8 cellular contexts compared by ENCODE assay signal in genomic region chr9:109117856-109118801, GRCh38. TPM values are rescaled to one million over a fixed set of nuclear protein-coding genes. Genes with fewer than 3 reads are reported as not detected.
A peak's percentile ranks its signal among the peaks of the same experiment; 100 is the strongest.
DNase-seq lines count a peak whose midpoint lies in the region; ATAC-seq and TF ChIP-seq lines count a peak whose summit lies in the region.

No MANE protein-coding gene starts in this region.

- peak; percentile 61 to 65 for ATAC-seq in activated CD4-positive, CD25-positive, alpha-beta regulatory T cell treated with anti-CD3 and anti-CD28 coated beads, Interleukin-2, amount 50 U/mL, for 24 hours

- H3K27me3 ChIP-seq in mononuclear cell (ENCODE audit: insufficient read depth, low read length), result no peaks in the 10 kb centered on the region
- H3K27me3 ChIP-seq in thymus (ENCODE audit: control insufficient read depth, insufficient read depth), result no peaks in the 10 kb centered on the region

- WGBS in thymus, result 64% methylated on average over 14 of the region's 14 CpGs

- DNase-seq in LoVo (ENCODE audit: low spot score), result peak; percentile 64
- peak; percentile 41 for DNase-seq in effector CD4-positive, alpha-beta T cell
- no peak for DNase-seq in NCI-H2107 (lab: John Stamatoyannopoulos, UW)
- no peak for DNase-seq in GM19238 (ENCODE audit: insufficient read length, low spot score)

- no peak for TF ChIP-seq CTCF in C4-2B (conservative IDR thresholded peaks at IDR 0.05)

- H3K4me1 ChIP-seq in mononuclear cell (ENCODE audit: insufficient read depth, low read length) (peaks cover 56% of the 10 kb centered on the region), thymus (ENCODE audit: control insufficient read depth, insufficient read depth, low read length) (peaks cover 11% of the 10 kb centered on the region)

- no peaks in the 10 kb centered on the region for H3K9me3 ChIP-seq in mononuclear cell (ENCODE audit: low read depth, low read length)
- no peaks in the 10 kb centered on the region for H3K9me3 ChIP-seq in thymus (ENCODE audit: control insufficient read depth)

- no peaks in the 10 kb centered on the region for H3K36me3 ChIP-seq in thymus (ENCODE audit: control insufficient read depth, insufficient read depth)

- H3K4me3 ChIP-seq in mononuclear cell (ENCODE audit: low read length) (peak overlapping the region; percentile 92), thymus (ENCODE audit: low read length) (peak overlapping the region; percentile 86)

- H3K27ac ChIP-seq in C4-2B (peak overlapping the region; percentile 92), thymus (ENCODE audit: low read depth) (no peak overlapping the region)

RNA-seq across cellular contexts. Expression of gene TMEM245, which starts 1.6 kb away (rescaled TPM):
- total RNA-seq in mononuclear cell, result 37.6 TPM
- polyA plus RNA-seq in thymus, result 9.3 TPM

RNA-seq across cellular contexts. Expression of gene FRRS1L, which starts 48.9 kb away (rescaled TPM):
- under 0.01 TPM for total RNA-seq in mononuclear cell
- polyA plus RNA-seq in thymus, result 0.07 TPM

Comparison
In these comparisons a context has a peak if more than half of its experiments do, and no peak if none do; other contexts are left out.
1. DNase-seq: peak in LoVo (single experiment) and effector CD4-positive, alpha-beta T cell (single experiment); none in NCI-H2107 (single experiment) and GM19238 (single experiment).